ENCODE assay signal across 8 cellular contexts in the genomic region with DNA sequence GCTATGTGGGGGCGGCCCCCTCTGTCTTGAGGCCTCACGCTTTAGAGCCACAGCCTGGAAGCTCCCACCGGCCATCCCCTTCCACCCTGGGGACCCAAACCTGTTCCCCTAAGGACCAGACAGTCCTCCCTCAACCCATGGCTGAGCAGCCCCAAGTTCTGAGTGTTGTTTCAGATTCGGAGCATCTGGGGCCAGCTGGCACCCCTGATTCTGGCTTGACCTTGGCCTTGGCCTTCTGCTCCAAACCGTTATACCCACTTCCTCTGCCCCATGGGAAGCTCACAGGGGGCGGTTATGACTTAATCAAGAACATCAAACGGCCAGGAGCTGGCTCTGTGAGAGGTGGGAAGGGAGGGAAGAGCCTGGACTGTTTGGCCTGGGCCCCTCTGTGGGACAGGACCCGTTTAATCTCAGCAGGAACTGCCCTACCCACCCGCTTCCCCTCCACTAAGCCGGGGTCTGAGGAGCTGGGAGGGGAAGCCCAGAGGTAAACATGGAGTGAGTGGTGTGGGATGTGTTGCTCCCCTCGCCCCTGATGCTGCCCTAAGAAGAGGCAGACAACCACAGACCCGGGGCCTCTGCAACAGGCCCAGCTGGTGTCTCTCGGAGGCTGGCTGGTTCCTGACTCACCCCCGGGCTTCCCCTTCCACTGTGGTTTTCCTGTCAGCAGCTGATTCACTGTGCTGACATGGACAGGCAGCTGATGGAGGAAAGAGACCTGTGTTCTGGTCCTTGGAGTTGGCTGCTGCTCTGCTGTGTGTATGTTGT. TPM values are rescaled to one million over a fixed set of nuclear protein-coding genes. Genes with fewer than 3 reads are reported as not detected.
DNase-seq lines count a peak whose midpoint lies in the region; ATAC-seq, FAIRE-seq and TF ChIP-seq lines count a peak whose summit lies in the region.

No MANE protein-coding gene starts in this region.

- H3K9me3 Mint-ChIP-seq in type B pancreatic cell = no peaks in the 10 kb centered on the region

- peak overlapping the region; percentile 62 to 82 (median 79) for H3K27ac ChIP-seq in gastrocnemius medialis

- H3K27me3 ChIP-seq in gastrocnemius medialis = no peaks in the 10 kb centered on the region

- TF ChIP-seq CTCF in gastrocnemius medialis (IDR thresholded peaks at IDR 0.05 in 4 of 5, conservative IDR thresholded peaks at IDR 0.05 in 1 of 5) (no peak), type B pancreatic cell (conservative IDR thresholded peaks at IDR 0.05) (no peak)

- H3K36me3 ChIP-seq in gastrocnemius medialis = no peaks in the 10 kb centered on the region

- H3K27me3 Mint-ChIP-seq in type B pancreatic cell = peaks cover 6% of the 10 kb centered on the region

- H3K36me3 Mint-ChIP-seq in type B pancreatic cell = peaks cover 4% of the 10 kb centered on the region

- H3K4me1 Mint-ChIP-seq in type B pancreatic cell (ENCODE audit: unreplicated experiment) = peaks cover 44% of the 10 kb centered on the region

- H3K9me3 ChIP-seq in gastrocnemius medialis = no peaks in the 10 kb centered on the region

- peak; percentile 14 to 19 for TF ChIP-seq POLR2A in gastrocnemius medialis (IDR thresholded peaks at IDR 0.05)

- FAIRE-seq in RCC 7860 (lab: Jason Lieb, UNC) = peak; percentile 87

- ATAC-seq in GM18508 (IDR thresholded peaks at IDR 0.05; ENCODE audit: insufficient read depth, unreplicated experiment) = peak; percentile 43
- peak; percentile 49 for ATAC-seq in HG02938 (IDR thresholded peaks at IDR 0.05; ENCODE audit: unreplicated experiment)
- peak; percentile 10 to 17 for ATAC-seq in gastrocnemius medialis

- in situ Hi-C loops in gastrocnemius medialis (cut with MboI; ENCODE audit: low sequenced_read_pairs in 4 of 4) = no loop called here

- intact Hi-C loops in gastrocnemius medialis (cut with DNase I; ENCODE audit: low total_unique reads) = no loop called here

- peak; percentile 86 for DNase-seq in RCC 7860 (ENCODE audit: low spot score)
- peak; percentile 85 for DNase-seq in activated effector memory CD4-positive, alpha-beta T cell treated with Interleukin-2 at 50 U/mL for 16 hours
- DNase-seq in foreskin melanocyte = peak; percentile 81
- peak; percentile 66 to 79 for DNase-seq in gastrocnemius medialis
- DNase-seq in type B pancreatic cell (ENCODE audit: extremely low spot score, unreplicated experiment) = no peak
- DNase-seq in NCI-H1436 treated with DMSO at 0.1 percent for 48 hours (lab: John Stamatoyannopoulos, UW) = no peak

- no peak overlapping the region for H3K27ac Mint-ChIP-seq in type B pancreatic cell

- no peak overlapping the region for H3K4me3 Mint-ChIP-seq in type B pancreatic cell

- no peak overlapping the region for H3K4me3 ChIP-seq in gastrocnemius medialis

- peaks cover 23 to 31% of the 10 kb centered on the region in 2 donors for H3K4me1 ChIP-seq in gastrocnemius medialis

RNA-seq across cellular contexts. Expression of a gene that starts 3.4 kb away (rescaled TPM):
- total RNA-seq in gastrocnemius medialis (10 to 100 TPM in 3 of 4 donors, 1 to 10 TPM in 1; 4.5 to 17.5 (median 13.5) TPM), type B pancreatic cell (ENCODE audit: low replicate concordance) (80.3 and 82.1 TPM in 2 replicates)

Comparison
In these comparisons a context has a peak if more than half of its experiments do, and no peak if none do; other contexts are left out.
1. DNase-seq: peak in RCC 7860 (single experiment), activated effector memory CD4-positive, alpha-beta T cell treated with Interleukin-2 at 50 U/mL for 16 hours (single experiment), foreskin melanocyte (single experiment) and gastrocnemius medialis (2 of 2); none in type B pancreatic cell (single experiment) and NCI-H1436 treated with DMSO at 0.1 percent for 48 hours (single experiment).
2. Peak in every context shown above with its lines, with median percentiles within 50 percentile points of each other: ATAC-seq.